Comparison of ENCODE assay signal across 23 cellular contexts in the genomic region with DNA sequence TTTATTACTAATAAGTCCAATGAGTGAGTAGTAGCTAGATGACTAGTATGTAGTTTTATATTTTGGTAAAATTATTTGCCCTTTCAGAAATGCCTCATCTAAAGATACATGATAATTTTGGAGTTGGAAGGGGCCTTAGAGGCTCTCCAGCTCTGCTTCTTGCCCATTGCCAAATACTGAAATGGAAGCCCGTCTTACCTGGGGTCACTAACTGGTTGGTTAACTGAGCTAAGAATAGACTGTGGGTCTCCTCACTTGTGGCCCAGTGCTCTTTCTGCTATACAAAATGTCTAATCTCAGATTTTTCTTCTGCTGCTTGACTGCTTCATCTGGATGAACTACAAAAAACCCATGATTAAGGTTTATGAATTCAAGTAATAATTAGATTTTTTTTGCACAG.
DNase-seq lines count a peak whose midpoint lies in the region; ATAC-seq, FAIRE-seq and TF ChIP-seq lines count a peak whose summit lies in the region.
"Had no signal": no experiment of that assay in that cellular context is flagged by ENCODE, and none has a peak within 500 bp of the region (broad histone marks: within the 10 kb centered on the region; RNA-seq: fewer than 3 reads in every experiment).

No MANE protein-coding gene starts in this region.

- no peak overlapping the region for H3K27ac Mint-ChIP-seq in Calu3 (ENCODE audit: unreplicated experiment)
- H3K27ac Mint-ChIP-seq: B cell; CD4-positive, CD25-positive, alpha-beta regulatory T cell; CD8-positive, alpha-beta T cell; H9 had no signal

- H3K4me2 ChIP-seq in A549 = no peak overlapping the region
- H3K4me2 ChIP-seq: BLaER1 had no signal

- no peak for ATAC-seq in A549
- ATAC-seq: CD8-positive, alpha-beta T cell; GM12878; HCT116 had no signal

- DNase-seq in A549 (ENCODE audit: low read depth in 1 of 2, low spot score in 1 of 2) = no peak
- no peak for DNase-seq in Calu3
- DNase-seq in ovary = no peak
- no peak for DNase-seq in NCI-H526 treated with DMSO at 0.1 percent for 48 hours (lab: John Stamatoyannopoulos, UW)
- DNase-seq in tibial artery = no peak
- DNase-seq: Caco-2; CD4-positive, CD25-positive, alpha-beta regulatory T cell; CD8-positive, alpha-beta T cell; DMS 273 treated with DMSO at 0.1 percent for 48 hours; DMS79; EL; GDM1; GM23248; H9 had no signal

- POLR2A ChIA-PET in A549 (lab: Yijun Ruan, JAX) = no interaction called here

- no peaks in the 10 kb centered on the region for H3K27me3 Mint-ChIP-seq in Calu3 (ENCODE audit: unreplicated experiment)
- H3K27me3 Mint-ChIP-seq: B cell; CD4-positive, CD25-positive, alpha-beta regulatory T cell had no signal

- TF ChIP-seq EP300 in A549 (IDR thresholded peaks at IDR 0.05) = no peak
- no peak for TF ChIP-seq EP300 in ovary (IDR thresholded peaks at IDR 0.05)

- H3K27me3 ChIP-seq in ovary = no peaks in the 10 kb centered on the region
- H3K27me3 ChIP-seq in tibial artery = no peaks in the 10 kb centered on the region
- H3K27me3 ChIP-seq: BLaER1 had no signal

- H3K36me3 ChIP-seq in ovary (no peaks in the 10 kb centered on the region), tibial artery (peaks cover 14 to 46% (median 21%) of the 10 kb centered on the region in 3 donors)
- H3K36me3 ChIP-seq: BLaER1 had no signal

- intact Hi-C loops in Calu3 (cut with micrococcal nuclease; ENCODE audit: unreplicated experiment) (loop anchor here (5.0 kb wide), 1 partner anchor 360 kb away; no protein-coding TSS in a partner anchor), ovary (cut with DNase I) (no loop called here), tibial artery (cut with DNase I; ENCODE audit: low total_unique reads) (no loop called here)

- CTCF ChIA-PET in A549 (lab: Yijun Ruan, JAX) = interaction anchor here (1.6 to 2.8 kb wide), 3 partner anchors 9 to 224 kb away, joined by 6 to 8 read pairs (median 8); no protein-coding TSS in a partner anchor
- CTCF ChIA-PET in Calu3 (lab: Charles Lee) = interaction anchor here (1.2 kb wide), 1 partner anchor 69 kb away, joined by 3 read pairs; no protein-coding TSS in a partner anchor

- BruUV-seq in Calu3 (replicated peaks; lab: Mats Ljungman, UMichigan) = TSS peak; percentile 21

- H3K4me1 ChIP-seq in A549 (peaks cover 14% of the 10 kb centered on the region; the same call in 2 of the 3 replicates), ovary (ENCODE audit: insufficient read depth) (peaks cover 4% of the 10 kb centered on the region), tibial artery (no peaks in the 10 kb centered on the region)
- H3K4me1 ChIP-seq: BLaER1, Caco-2 had no signal

- WGBS in A549 (ENCODE audit: missing lambda C conversion rate) = 81% methylated on average over 1 of the region's 1 CpG
- 55 to 73% (median 57%) methylated on average over 1 of the region's 1 CpG for WGBS in ovary, 3 donors

- no peak for TF ChIP-seq POLR2A in A549 (IDR thresholded peaks at IDR 0.05; ENCODE audit: low read length)
- no peak for TF ChIP-seq POLR2A in ovary (IDR thresholded peaks at IDR 0.05)

- peak; percentile 92 for FAIRE-seq in A549 (lab: Jason Lieb, UNC)
- FAIRE-seq: D721Med, GM12878, GM19239, H1 had no signal

- H3K4me3 ChIP-seq in A549 = no peak overlapping the region
- no peak overlapping the region for H3K4me3 ChIP-seq in ovary
- no peak overlapping the region for H3K4me3 ChIP-seq in tibial artery
- H3K4me3 ChIP-seq: BLaER1, GM12878, GM23248 had no signal

- peaks cover 16% of the 10 kb centered on the region for H3K4me1 Mint-ChIP-seq in Calu3 (ENCODE audit: low read depth, unreplicated experiment)
- H3K4me1 Mint-ChIP-seq: B cell, H9 had no signal

- no peaks in the 10 kb centered on the region for H3K9me3 ChIP-seq in A549
- peaks cover 0 to 2% of the 10 kb centered on the region in 2 donors for H3K9me3 ChIP-seq in ovary
- H3K9me3 ChIP-seq in tibial artery = no peaks in the 10 kb centered on the region
- H3K9me3 ChIP-seq: Caco-2 had no signal

- H3K4me3 Mint-ChIP-seq in Calu3 (ENCODE audit: low read depth, unreplicated experiment) = no peak overlapping the region
- H3K4me3 Mint-ChIP-seq: B cell; CD4-positive, CD25-positive, alpha-beta regulatory T cell; CD8-positive, alpha-beta T cell; H9 had no signal

- TF ChIP-seq CTCF in A549 (IDR thresholded peaks at IDR 0.05) (no peak), Calu3 (IDR thresholded peaks at IDR 0.05; ENCODE audit: unreplicated experiment) (no peak), VCaP (conservative IDR thresholded peaks at IDR 0.05) (no peak), ovary (IDR thresholded peaks at IDR 0.05) (no peak), tibial artery (IDR thresholded peaks at IDR 0.05) (no peak)

- no peak for TF ChIP-seq RAD21 in A549 (conservative IDR thresholded peaks at IDR 0.05 in 1 of 2, IDR thresholded peaks at IDR 0.05 in 1 of 2)

- peaks cover 77% of the 10 kb centered on the region for H3K36me3 Mint-ChIP-seq in Calu3 (ENCODE audit: insufficient read depth, unreplicated experiment)

- H3K27ac ChIP-seq in A549 (no peak overlapping the region), VCaP (peak overlapping the region; percentile 21; the same call in 1 of the 2 replicates), ovary (no peak overlapping the region), tibial artery (no peak overlapping the region)
- H3K27ac ChIP-seq: BLaER1, C4-2B, GM23248 had no signal

- H3K9me3 Mint-ChIP-seq in Calu3 (ENCODE audit: low read depth, unreplicated experiment) = no peaks in the 10 kb centered on the region
- H3K9me3 Mint-ChIP-seq: CD8-positive, alpha-beta T cell had no signal

TF ChIP-seq in A549, 52 proteins besides CTCF, POLR2A, EP300 and RAD21:
- TF ChIP-seq, protein P1, sequence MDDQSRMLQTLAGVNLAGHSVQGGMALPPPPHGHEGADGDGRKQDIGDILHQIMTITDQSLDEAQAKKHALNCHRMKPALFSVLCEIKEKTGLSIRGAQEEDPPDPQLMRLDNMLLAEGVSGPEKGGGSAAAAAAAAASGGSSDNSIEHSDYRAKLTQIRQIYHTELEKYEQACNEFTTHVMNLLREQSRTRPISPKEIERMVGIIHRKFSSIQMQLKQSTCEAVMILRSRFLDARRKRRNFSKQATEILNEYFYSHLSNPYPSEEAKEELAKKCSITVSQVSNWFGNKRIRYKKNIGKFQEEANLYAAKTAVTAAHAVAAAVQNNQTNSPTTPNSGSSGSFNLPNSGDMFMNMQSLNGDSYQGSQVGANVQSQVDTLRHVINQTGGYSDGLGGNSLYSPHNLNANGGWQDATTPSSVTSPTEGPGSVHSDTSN (IDR thresholded peaks at IDR 0.05) = no peak
- TF ChIP-seq ZFP36 (IDR thresholded peaks at IDR 0.05; ENCODE audit: borderline replicate concordance, partially characterized antibody) (no peak), NR3C1 (IDR thresholded peaks at IDR 0.05) (no peak), KDM5A (IDR thresholded peaks at IDR 0.05) (no peak), RNF2 (IDR thresholded peaks at IDR 0.05; ENCODE audit: borderline replicate concordance, low read depth) (no peak), ZC3H11A (IDR thresholded peaks at IDR 0.05) (no peak)
- TF ChIP-seq, protein P2, sequence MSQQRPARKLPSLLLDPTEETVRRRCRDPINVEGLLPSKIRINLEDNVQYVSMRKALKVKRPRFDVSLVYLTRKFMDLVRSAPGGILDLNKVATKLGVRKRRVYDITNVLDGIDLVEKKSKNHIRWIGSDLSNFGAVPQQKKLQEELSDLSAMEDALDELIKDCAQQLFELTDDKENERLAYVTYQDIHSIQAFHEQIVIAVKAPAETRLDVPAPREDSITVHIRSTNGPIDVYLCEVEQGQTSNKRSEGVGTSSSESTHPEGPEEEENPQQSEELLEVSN (IDR thresholded peaks at IDR 0.05; ENCODE audit: borderline replicate concordance, low read depth) = no peak
